1 cellular context compared by ENCODE assay signal in the genomic region with DNA sequence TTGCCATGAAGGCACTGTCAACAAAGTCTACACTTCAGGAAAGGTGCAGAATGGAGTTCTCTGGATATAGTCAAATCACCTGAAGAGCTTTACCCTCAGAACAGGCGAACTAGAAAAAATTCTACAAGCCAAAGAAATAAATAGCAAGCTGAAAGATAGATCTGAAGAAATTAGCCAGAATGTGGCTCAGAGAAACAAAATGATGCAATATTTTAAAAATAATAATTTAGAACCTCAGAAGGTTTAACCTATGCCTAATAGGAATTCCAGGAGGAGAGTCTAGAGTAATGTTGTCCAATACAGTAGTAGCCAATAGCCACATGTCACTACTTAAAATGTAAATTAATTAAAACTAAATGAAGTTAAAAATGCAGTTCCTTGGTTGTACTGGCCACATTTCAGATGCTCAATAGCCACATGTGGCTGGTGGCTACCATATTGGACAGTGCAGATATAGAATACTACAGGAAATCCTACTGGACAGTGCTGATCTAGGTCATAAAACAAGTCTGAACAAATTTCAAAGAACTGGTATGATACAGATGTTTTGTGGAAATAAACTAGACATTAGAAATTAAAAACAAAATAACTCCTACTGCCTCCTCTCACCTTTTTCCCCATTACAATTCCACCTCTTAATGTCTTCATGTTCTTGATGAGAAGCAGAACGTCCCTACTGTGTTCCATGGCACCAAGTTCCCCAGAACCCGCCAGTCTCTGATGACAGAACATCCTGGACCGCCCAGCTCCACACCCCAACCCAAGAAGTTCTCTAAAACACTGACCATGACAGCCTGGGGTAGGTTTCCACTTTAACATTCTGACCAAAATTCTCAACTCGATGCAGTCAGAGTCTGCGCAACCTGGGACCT.
TF ChIP-seq lines count a peak whose summit lies in the region.

No MANE protein-coding gene starts in this region.

TF ChIP-seq in endothelial cell of umbilical vein, 7 proteins besides CTCF, POLR2A, EP300 and RAD21:
- TF ChIP-seq GATA2 (IDR thresholded peaks at IDR 0.05; ENCODE audit: insufficient read depth, insufficient read length, low read depth, low read length) (no peak), POLR2AphosphoS5 (IDR thresholded peaks at IDR 0.05; ENCODE audit: insufficient read depth, low read depth, low read length) (no peak), FOS (IDR thresholded peaks at IDR 0.05; ENCODE audit: borderline replicate concordance, insufficient read depth, low read length) (no peak), EZH2 (IDR thresholded peaks at IDR 0.05; ENCODE audit: borderline replicate concordance, low read depth, low read length, severe bottlenecking) (no peak), JUN (IDR thresholded peaks at IDR 0.05; ENCODE audit: borderline replicate concordance, insufficient read depth, insufficient read length, low read depth) (no peak), MYC (IDR thresholded peaks at IDR 0.05; ENCODE audit: low read depth, low read length) (no peak)
- TF ChIP-seq, protein P1, sequence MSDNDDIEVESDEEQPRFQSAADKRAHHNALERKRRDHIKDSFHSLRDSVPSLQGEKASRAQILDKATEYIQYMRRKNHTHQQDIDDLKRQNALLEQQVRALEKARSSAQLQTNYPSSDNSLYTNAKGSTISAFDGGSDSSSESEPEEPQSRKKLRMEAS (IDR thresholded peaks at IDR 0.05; ENCODE audit: insufficient read depth, insufficient read length), result no peak
TF ChIP-seq in endothelial cell of umbilical vein: peak in this region for 0.
